ENCODE assay signal across 8 cellular contexts in the genomic region with DNA sequence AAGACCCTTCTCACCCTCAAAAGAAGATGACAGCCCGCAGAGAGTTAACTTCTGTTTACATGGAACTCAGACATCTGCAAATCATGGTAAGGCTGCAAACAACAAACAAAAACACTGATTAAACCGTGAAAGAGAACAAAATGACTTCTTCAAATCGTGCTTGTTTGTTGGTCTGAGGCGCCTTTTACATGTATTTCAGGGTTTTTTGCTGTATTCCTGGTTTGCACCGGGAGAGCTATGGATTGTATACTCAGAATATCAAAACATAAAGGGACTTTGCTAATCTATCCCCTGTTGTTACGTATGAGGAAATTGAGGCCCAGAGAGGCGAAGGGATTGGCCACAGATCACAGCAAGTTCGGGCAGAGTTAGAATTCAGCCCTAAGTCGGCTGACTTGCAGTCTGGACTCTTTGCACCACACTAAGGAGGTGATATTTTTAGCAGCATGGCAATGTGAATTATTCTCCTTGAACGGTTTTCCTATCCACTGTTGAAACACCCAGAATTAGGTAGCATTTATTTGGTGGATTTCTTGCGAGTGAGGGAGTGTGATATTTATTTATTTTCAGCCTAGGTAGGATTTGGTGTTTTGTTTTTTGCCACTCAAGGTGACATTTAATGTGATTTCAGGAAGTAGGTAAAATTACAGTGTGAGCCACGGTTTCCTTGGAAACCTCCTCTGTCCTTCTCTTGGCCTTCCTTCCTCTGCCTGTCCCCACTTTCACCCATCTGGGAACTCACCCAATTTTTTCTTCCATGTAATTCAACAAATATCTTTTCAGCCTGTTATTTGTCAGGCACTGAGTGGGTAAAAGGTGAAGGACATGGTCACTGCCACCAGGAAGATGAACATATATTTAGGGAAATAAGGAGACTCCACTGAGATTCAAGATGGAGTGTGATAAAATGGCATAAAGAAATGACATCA. TPM values are rescaled to one million over a fixed set of nuclear protein-coding genes. Genes with fewer than 3 reads are reported as not detected.
DNase-seq lines count a peak whose midpoint lies in the region; ATAC-seq and TF ChIP-seq lines count a peak whose summit lies in the region.

No MANE protein-coding gene starts in this region.

- intact Hi-C loops in vagina (cut with DNase I), result no loop called here

- H3K9me3 ChIP-seq in BLaER1 (no peaks in the 10 kb centered on the region), mononuclear cell (ENCODE audit: low read depth, low read length) (no peaks in the 10 kb centered on the region), vagina (no peaks in the 10 kb centered on the region)

- H3K27me3 ChIP-seq in BLaER1 (no peaks in the 10 kb centered on the region), mononuclear cell (ENCODE audit: insufficient read depth, low read length) (no peaks in the 10 kb centered on the region), vagina (no peaks in the 10 kb centered on the region)

- H3K4me3 Mint-ChIP-seq in T-cell, result peak overlapping the region; percentile 97 to 98 (median 97)

- TF ChIP-seq POLR2A in vagina (IDR thresholded peaks at IDR 0.05), result no peak

- CTCF ChIA-PET in T-cell (lab: Charles Lee), result interaction anchor here in 1 of 2 donors (0.6 kb wide), 1 partner anchor 68 kb away, joined by 3 read pairs; no protein-coding TSS in a partner anchor

- peaks cover 56% of the 10 kb centered on the region for H3K4me1 ChIP-seq in BLaER1
- H3K4me1 ChIP-seq in mononuclear cell (ENCODE audit: insufficient read depth, low read length), result peaks cover 43% of the 10 kb centered on the region
- peaks cover 50% of the 10 kb centered on the region for H3K4me1 ChIP-seq in vagina

- DNase-seq in HFF-Myc (ENCODE audit: extremely low read depth, low read depth), result no peak
- DNase-seq in T-cell, result peak in 9 of 34 experiments; percentile 1 to 28 (median 9)
- DNase-seq in effector CD8-positive, alpha-beta T cell (lab: John Stamatoyannopoulos, UW), result peak; percentile 9
- no peak for DNase-seq in vagina (ENCODE audit: extremely low spot score in 2 of 2)

- H3K27ac ChIP-seq in BLaER1, result peak overlapping the region; percentile 82
- H3K27ac ChIP-seq in vagina, result peak overlapping the region; percentile 89

- peak overlapping the region; percentile 86 for H3K4me3 ChIP-seq in BLaER1
- H3K4me3 ChIP-seq in HFF-Myc (replicated peaks; ENCODE audit: low read depth, low read length), result peak overlapping the region; percentile 61
- H3K4me3 ChIP-seq in mononuclear cell (ENCODE audit: low read length), result peak overlapping the region; percentile 69
- H3K4me3 ChIP-seq in vagina, result peak overlapping the region; percentile 72 to 74

- no peak for ATAC-seq in T-cell (replicated peaks in 1 of 4)
- no peak for ATAC-seq in GM19397 (IDR thresholded peaks at IDR 0.05; ENCODE audit: unreplicated experiment)
- ATAC-seq in GM18498 (IDR thresholded peaks at IDR 0.05; ENCODE audit: unreplicated experiment), result no peak

- no peaks in the 10 kb centered on the region for H3K9me3 Mint-ChIP-seq in T-cell

- H3K36me3 ChIP-seq in BLaER1 (peaks cover 12% of the 10 kb centered on the region), vagina (no peaks in the 10 kb centered on the region)

- no peaks in the 10 kb centered on the region for H3K27me3 Mint-ChIP-seq in T-cell

- peaks cover 68 to 76% (median 74%) of the 10 kb centered on the region in 3 donors for H3K4me1 Mint-ChIP-seq in T-cell

- TF ChIP-seq CTCF in HFF-Myc (IDR thresholded peaks at IDR 0.05; ENCODE audit: low read depth, low read length, missing control alignments) (no peak), vagina (IDR thresholded peaks at IDR 0.05) (no peak)

- no peaks in the 10 kb centered on the region for H3K36me3 Mint-ChIP-seq in T-cell

- peak overlapping the region; percentile 95 to 98 for H3K27ac Mint-ChIP-seq in T-cell

- H4K20me1 ChIP-seq in BLaER1, result peaks cover 44% of the 10 kb centered on the region

- peak overlapping the region; percentile 87 for H3K9ac ChIP-seq in BLaER1

- peak overlapping the region; percentile 94 for H3K4me2 ChIP-seq in BLaER1

- POLR2A ChIA-PET in T-cell (lab: Charles Lee), result interaction anchor here in 1 of 2 donors (0.5 kb wide), 1 partner anchor 1456 kb away, joined by 3 read pairs; no protein-coding TSS in a partner anchor

RNA-seq across cellular contexts. Expression of a gene that starts 1.0 kb away (rescaled TPM):
- 10 to 100 TPM; 17.4 to 33.1 (median 25.2) TPM for total RNA-seq in T-cell
- 11.5 TPM for total RNA-seq in mononuclear cell
- 23.6 TPM for total RNA-seq in vagina

RNA-seq across cellular contexts. Expression of a gene that starts 4.2 kb away (rescaled TPM):
- total RNA-seq in T-cell (10 to 100 TPM; 39.8 to 53.1 (median 49.7) TPM), mononuclear cell (13.6 TPM), vagina (21.1 TPM)
